ENCODE assay signal across 12 cellular contexts in the genomic region with DNA sequence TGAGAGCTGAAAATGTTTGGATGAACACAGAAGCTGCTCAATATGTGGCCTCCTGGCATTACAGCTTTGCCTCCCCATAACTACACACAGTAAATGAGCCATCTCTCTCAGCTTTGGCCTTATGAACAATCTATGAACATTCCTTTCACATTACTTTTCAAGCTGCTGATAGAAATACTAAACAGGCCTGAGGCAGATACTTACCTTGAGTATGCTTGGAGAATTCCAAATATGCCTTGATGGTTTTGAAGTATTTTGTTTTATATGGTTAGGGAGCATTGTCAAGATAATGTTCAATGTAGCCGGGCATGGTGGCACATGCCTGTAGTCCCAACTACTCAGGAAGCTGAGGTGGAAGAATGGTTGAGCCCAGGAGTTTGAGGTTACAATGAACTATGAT.
A peak's percentile ranks its signal among the peaks of the same experiment; 100 is the strongest.
DNase-seq lines count a peak whose midpoint lies in the region; TF ChIP-seq lines count a peak whose summit lies in the region.
"Had no signal": no experiment of that assay in that cellular context is flagged by ENCODE, and none has a peak within 500 bp of the region (broad histone marks: within the 10 kb centered on the region; RNA-seq: fewer than 3 reads in every experiment).

No MANE protein-coding gene starts in this region.

- H3K4me3 Mint-ChIP-seq in activated naive CD4-positive, alpha-beta T cell treated with anti-CD3 and anti-CD28 coated beads, Interleukin-2, amount 10 ng/mL, durations not matched to agents 7 days and 5 days: no peak overlapping the region
- H3K4me3 Mint-ChIP-seq: activated CD4-positive, alpha-beta T cell treated with anti-CD3 and anti-CD28 coated beads for 36 hours; B cell had no signal

- H3K9me3 ChIP-seq in AG04450 (ENCODE audit: control insufficient read depth, insufficient read depth, low read length) (no peaks in the 10 kb centered on the region), Karpas-422 (ENCODE audit: low read length) (no peaks in the 10 kb centered on the region)

- H3K27ac Mint-ChIP-seq in activated naive CD4-positive, alpha-beta T cell treated with anti-CD3 and anti-CD28 coated beads, Interleukin-2, amount 10 ng/mL, durations not matched to agents 7 days and 5 days: no peak overlapping the region
- H3K27ac Mint-ChIP-seq: activated CD4-positive, alpha-beta T cell treated with anti-CD3 and anti-CD28 coated beads for 36 hours; B cell had no signal

- no peaks in the 10 kb centered on the region for H3K79me2 ChIP-seq in Karpas-422 (ENCODE audit: low read length)

- H3K27me3 ChIP-seq in AG04450 (ENCODE audit: control insufficient read depth, insufficient read depth, low read length) (no peaks in the 10 kb centered on the region), Karpas-422 (ENCODE audit: low read length) (no peaks in the 10 kb centered on the region)

- no peaks in the 10 kb centered on the region for H3K9me3 Mint-ChIP-seq in activated naive CD4-positive, alpha-beta T cell treated with anti-CD3 and anti-CD28 coated beads, Interleukin-2, amount 10 ng/mL, durations not matched to agents 7 days and 5 days

- POLR2A ChIA-PET in AG04450 (lab: Yijun Ruan, JAX): no interaction called here

- no peak overlapping the region for H2AFZ ChIP-seq in Karpas-422 (ENCODE audit: low read length)

- no peak for TF ChIP-seq CTCF in AG04450 (IDR thresholded peaks at IDR 0.05; ENCODE audit: low read depth, low read length)
- TF ChIP-seq CTCF in astrocyte of the spinal cord (IDR thresholded peaks at IDR 0.05; ENCODE audit: low read depth, low read length): no peak

- no peaks in the 10 kb centered on the region for H4K20me1 ChIP-seq in Karpas-422 (ENCODE audit: insufficient read depth, low read depth, low read length)

- H3K4me2 ChIP-seq in Karpas-422 (ENCODE audit: low read depth, low read length, poor library complexity, severe bottlenecking): no peak overlapping the region

- H3K9ac ChIP-seq in Karpas-422 (ENCODE audit: low read length): no peak overlapping the region

- H3K4me1 Mint-ChIP-seq in activated naive CD4-positive, alpha-beta T cell treated with anti-CD3 and anti-CD28 coated beads, Interleukin-2, amount 10 ng/mL, durations not matched to agents 7 days and 5 days: no peaks in the 10 kb centered on the region
- H3K4me1 Mint-ChIP-seq: activated CD4-positive, alpha-beta T cell treated with anti-CD3 and anti-CD28 coated beads for 36 hours; B cell had no signal

- peaks cover 5% of the 10 kb centered on the region; the same call in 1 of the 2 replicates for H3K4me1 ChIP-seq in Karpas-422 (ENCODE audit: low read length)

- in situ Hi-C loops in astrocyte of the spinal cord (cut with HindIII; ENCODE audit: low sequenced_read_pairs): no loop called here

- CTCF ChIA-PET in AG04450 (lab: Charles Lee): no interaction called here
- CTCF ChIA-PET in activated naive CD4-positive, alpha-beta T cell treated with anti-CD3 and anti-CD28 coated beads, Interleukin-2, amount 10 ng/mL, durations not matched to agents 7 days and 5 days (lab: Charles Lee): no interaction called here

- H3K27me3 Mint-ChIP-seq in activated naive CD4-positive, alpha-beta T cell treated with anti-CD3 and anti-CD28 coated beads, Interleukin-2, amount 10 ng/mL, durations not matched to agents 7 days and 5 days: no peaks in the 10 kb centered on the region
- H3K27me3 Mint-ChIP-seq: B cell had no signal

- peak; percentile 16 for DNase-seq in AG04450 (ENCODE audit: low read depth, low spot score)
- peak; percentile 44 for DNase-seq in HT-29 (ENCODE audit: low spot score)
- peak; percentile 80 for DNase-seq in astrocyte of the spinal cord (ENCODE audit: low read depth, low spot score)
- DNase-seq in kidney glomerular epithelial cell (lab: John Stamatoyannopoulos, UW): peak; percentile 98
- no peak for DNase-seq in Karpas-422
- DNase-seq in SIG-M5 (lab: John Stamatoyannopoulos, UW): no peak
- DNase-seq in activated naive CD4-positive, alpha-beta T cell treated with anti-CD3 and anti-CD28 coated beads, Interleukin-2, amount 10 ng/mL, durations not matched to agents 7 days and 5 days: no peak
- no peak for DNase-seq in foreskin melanocyte
- DNase-seq: activated CD4-positive, alpha-beta T cell treated with anti-CD3 and anti-CD28 coated beads for 36 hours; NCI-H1436 treated with DMSO at 0.1 percent for 48 hours; stimulated activated CD8-positive, alpha-beta memory T cell treated with anti-CD3 and anti-CD28 coated beads, Interleukin-4, amount 100 ng/mL, for 48 hours had no signal

- H3K36me3 ChIP-seq in Karpas-422 (ENCODE audit: insufficient read depth, low read length): no peaks in the 10 kb centered on the region

- H3K4me3 ChIP-seq in AG04450 (ENCODE audit: low read depth, low read length) (no peak overlapping the region), astrocyte of the spinal cord (ENCODE audit: low read depth, low read length) (no peak overlapping the region), Karpas-422 (ENCODE audit: low read length) (no peak overlapping the region)

- H3K36me3 Mint-ChIP-seq in activated naive CD4-positive, alpha-beta T cell treated with anti-CD3 and anti-CD28 coated beads, Interleukin-2, amount 10 ng/mL, durations not matched to agents 7 days and 5 days: no peaks in the 10 kb centered on the region

- H3K27ac ChIP-seq in AG04450 (ENCODE audit: low read depth, low read length) (no peak overlapping the region), Karpas-422 (ENCODE audit: low read length) (no peak overlapping the region)

- no peaks in the 10 kb centered on the region for H3K9me2 ChIP-seq in Karpas-422 (replicated peaks; ENCODE audit: insufficient read depth, low read length)

Comparison
In these comparisons a context has a peak if more than half of its experiments do, and no peak if none do; other contexts are left out.
1. DNase-seq: peak in AG04450 (single experiment), HT-29 (single experiment), astrocyte of the spinal cord (single experiment) and kidney glomerular epithelial cell (single experiment); none in Karpas-422 (single experiment), SIG-M5 (single experiment), activated naive CD4-positive, alpha-beta T cell treated with anti-CD3 and anti-CD28 coated beads, Interleukin-2, amount 10 ng/mL, durations not matched to agents 7 days and 5 days (single experiment) and foreskin melanocyte (single experiment).